1 cellular context compared by ENCODE assay signal in genomic region chrX:16671005-16671404, GRCh38.
TF ChIP-seq lines count a peak whose summit lies in the region.

No MANE protein-coding gene starts in this region.

TF ChIP-seq in endothelial cell of umbilical vein, 7 proteins besides CTCF, POLR2A, EP300 and RAD21 (continued from another document):
- TF ChIP-seq MAX (IDR thresholded peaks at IDR 0.05; ENCODE audit: insufficient read depth, insufficient read length) (no peak), POLR2AphosphoS5 (IDR thresholded peaks at IDR 0.05; ENCODE audit: insufficient read depth, low read depth, low read length) (no peak), FOS (IDR thresholded peaks at IDR 0.05; ENCODE audit: borderline replicate concordance, insufficient read depth, low read length) (no peak), JUN (IDR thresholded peaks at IDR 0.05; ENCODE audit: borderline replicate concordance, insufficient read depth, insufficient read length, low read depth) (no peak), MYC (IDR thresholded peaks at IDR 0.05; ENCODE audit: low read depth, low read length) (no peak), GATA2 (IDR thresholded peaks at IDR 0.05; ENCODE audit: insufficient read depth, insufficient read length, low read depth, low read length) (no peak)
